ENCODE assay signal across 16 cellular contexts in the genomic region with DNA sequence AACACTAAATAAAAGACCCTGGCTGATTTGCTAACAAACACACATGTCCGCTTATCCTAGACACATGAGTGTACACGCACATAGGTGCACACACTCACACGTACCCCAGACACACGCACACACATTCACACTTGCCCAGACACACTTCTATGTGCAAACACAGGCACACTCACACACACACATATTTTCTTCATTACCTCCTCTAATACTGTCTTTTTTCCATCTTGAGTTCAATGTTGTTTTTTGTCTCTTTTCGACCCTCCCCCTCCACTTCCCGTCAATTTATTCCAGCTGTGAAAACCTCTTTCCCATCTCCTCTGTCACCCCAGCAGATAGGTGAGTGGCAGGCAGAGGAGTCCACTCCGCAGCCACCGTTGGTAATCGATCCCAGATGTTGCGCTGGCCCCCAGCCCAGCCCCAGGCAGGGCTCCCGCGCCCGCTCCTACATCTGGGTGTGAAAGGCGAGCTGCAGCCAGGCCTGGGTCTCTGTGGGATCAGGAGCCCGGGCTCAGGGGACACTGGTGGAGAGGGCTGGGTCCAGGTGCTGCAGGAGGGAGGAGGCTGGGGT. TPM values are rescaled to one million over a fixed set of nuclear protein-coding genes. Genes with fewer than 3 reads are reported as not detected.
DNase-seq lines count a peak whose midpoint lies in the region; ATAC-seq and TF ChIP-seq lines count a peak whose summit lies in the region.
"Had no signal": no experiment of that assay in that cellular context is flagged by ENCODE, and none has a peak within 500 bp of the region (broad histone marks: within the 10 kb centered on the region; RNA-seq: fewer than 3 reads in every experiment).

No MANE protein-coding gene starts in this region.

- H3K4me3 ChIP-seq in Caco-2 (ENCODE audit: low read depth, low read length) (no peak overlapping the region), KMS-11 (IDR thresholded peaks at IDR 0.05; ENCODE audit: insufficient read depth, low read depth, low read length) (no peak overlapping the region), neuronal stem cell (ENCODE audit: low read length in 2 of 2) (no peak overlapping the region)
- H3K4me3 ChIP-seq: esophagus squamous epithelium, psoas muscle had no signal

- H3K9me3 ChIP-seq in Caco-2 (no peaks in the 10 kb centered on the region), neuronal stem cell (replicated peaks in 1 of 2; ENCODE audit: control insufficient read depth in 2 of 2, insufficient read depth in 1 of 2, low read depth in 1 of 2, low read length in 2 of 2) (no peaks in the 10 kb centered on the region)
- H3K9me3 ChIP-seq: esophagus squamous epithelium, psoas muscle had no signal

- no peak overlapping the region for H4K91ac ChIP-seq in neuronal stem cell (ENCODE audit: low read depth, low read length, poor library complexity)

- peak overlapping the region; percentile 88 for H2BK15ac ChIP-seq in neuronal stem cell (ENCODE audit: low read length)

- H4K20me1 ChIP-seq in KMS-11 (ENCODE audit: insufficient read depth): no peaks in the 10 kb centered on the region

- no peak overlapping the region for H2BK5ac ChIP-seq in neuronal stem cell (ENCODE audit: low read length)

- POLR2A ChIA-PET in Caco-2 (lab: Charles Lee): no interaction called here

- H3K9me3 Mint-ChIP-seq in Caco-2 (ENCODE audit: unreplicated experiment): no peaks in the 10 kb centered on the region
- H3K9me3 Mint-ChIP-seq: activated naive CD4-positive, alpha-beta T cell treated with anti-CD3 and anti-CD28 coated beads, Interleukin-2, amount 50 U/mL, for 24 hours; CD8-positive, alpha-beta T cell; stimulated activated naive CD8-positive, alpha-beta T cell treated with anti-CD3 and anti-CD28 coated beads, Interleukin-15, Interleukin-2, amounts not matched to agents 100 ng/mL and 50 ng/mL, for 24 hours had no signal

- no peak overlapping the region; the same call in 1 of the 2 replicates for H3K9ac ChIP-seq in KMS-11
- no peak overlapping the region for H3K9ac ChIP-seq in neuronal stem cell (ENCODE audit: low read depth, low read length, poor library complexity)

- peak overlapping the region; percentile 81 for H3K18ac ChIP-seq in neuronal stem cell (ENCODE audit: low read length)

- H3K27ac ChIP-seq in KMS-11: no peak overlapping the region
- no peak overlapping the region for H3K27ac ChIP-seq in neuronal stem cell (replicated peaks; ENCODE audit: low read length)
- H3K27ac ChIP-seq: esophagus squamous epithelium, psoas muscle had no signal

- H2AFZ ChIP-seq in KMS-11 (ENCODE audit: low read depth): no peak overlapping the region
- peak overlapping the region; percentile 76 for H2AFZ ChIP-seq in neuronal stem cell (ENCODE audit: low read length)

- no peaks in the 10 kb centered on the region for H3K79me2 ChIP-seq in KMS-11 (ENCODE audit: insufficient read depth, low read depth)

- H3K27me3 Mint-ChIP-seq in Caco-2 (ENCODE audit: insufficient read depth, unreplicated experiment): no peaks in the 10 kb centered on the region
- H3K27me3 Mint-ChIP-seq: activated naive CD4-positive, alpha-beta T cell treated with anti-CD3 and anti-CD28 coated beads, Interleukin-2, amount 50 U/mL, for 24 hours had no signal

- peak overlapping the region; percentile 11 for H3K27ac Mint-ChIP-seq in Caco-2 (ENCODE audit: unreplicated experiment)
- H3K27ac Mint-ChIP-seq: activated naive CD4-positive, alpha-beta T cell treated with anti-CD3 and anti-CD28 coated beads, Interleukin-2, amount 50 U/mL, for 24 hours; CD8-positive, alpha-beta T cell; stimulated activated naive CD8-positive, alpha-beta T cell treated with anti-CD3 and anti-CD28 coated beads, Interleukin-15, Interleukin-2, amounts not matched to agents 100 ng/mL and 50 ng/mL, for 24 hours had no signal

- no peak for ATAC-seq in HG02610 (IDR thresholded peaks at IDR 0.05; ENCODE audit: unreplicated experiment)
- no peak for ATAC-seq in GM21723 (IDR thresholded peaks at IDR 0.05; ENCODE audit: unreplicated experiment)
- ATAC-seq: CD8-positive, alpha-beta T cell had no signal

- H2BK12ac ChIP-seq in neuronal stem cell (ENCODE audit: low read length): no peak overlapping the region

- H3K79me1 ChIP-seq in neuronal stem cell (ENCODE audit: low read depth, low read length): no peaks in the 10 kb centered on the region

- WGBS in neuronal stem cell (ENCODE audit: extremely low coverage in 2 of 2, insufficient read length in 2 of 2, insufficient replicate concordance in 1 of 2), 2 donors: no CpG with 5 or more reads among the region's 15 CpGs

- DNase-seq in Caco-2 (no peak), ecto neural progenitor cell (ENCODE audit: low spot score) (peak; percentile 66), neuronal stem cell (ENCODE audit: low spot score) (no peak), C1 segment of cervical spinal cord (lab: John Stamatoyannopoulos, UW) (no peak)
- no peak for DNase-seq in stimulated activated CD4-positive, alpha-beta T cell treated with anti-CD3 and anti-CD28 coated beads, Interleukin-4, amount 100 ng/mL, for 24 hours
- DNase-seq: CD8-positive, alpha-beta T cell; cerebellar nuclear complex; esophagus squamous epithelium; midbrain; NCI-H510A treated with DMSO at 0.1 percent for 48 hours had no signal

- no TSS peak for BruUV-seq in Caco-2 (replicated peaks; lab: Mats Ljungman, UMichigan)

- H3K4ac ChIP-seq in neuronal stem cell (ENCODE audit: low read length): no peak overlapping the region

- peaks cover 33% of the 10 kb centered on the region for H3K4me1 Mint-ChIP-seq in Caco-2 (ENCODE audit: low read depth, unreplicated experiment)
- H3K4me1 Mint-ChIP-seq: activated naive CD4-positive, alpha-beta T cell treated with anti-CD3 and anti-CD28 coated beads, Interleukin-2, amount 50 U/mL, for 24 hours had no signal

- H3K23ac ChIP-seq in neuronal stem cell (ENCODE audit: low read depth, low read length, poor library complexity): no peak overlapping the region

- intact Hi-C loops in Caco-2 (cut with micrococcal nuclease; ENCODE audit: unreplicated experiment): no loop called here

- peaks cover 25% of the 10 kb centered on the region for H3K4me1 ChIP-seq in Caco-2
- H3K4me1 ChIP-seq in KMS-11 (ENCODE audit: low read depth, poor library complexity, severe bottlenecking): peaks cover 22% of the 10 kb centered on the region
- H3K4me1 ChIP-seq in neuronal stem cell (ENCODE audit: control insufficient read depth in 2 of 2, insufficient read depth in 1 of 2, low read depth in 1 of 2, low read length in 2 of 2): peaks cover 41 to 46% of the 10 kb centered on the region in 2 donors
- H3K4me1 ChIP-seq: esophagus squamous epithelium, psoas muscle had no signal

- no peak overlapping the region for H2BK120ac ChIP-seq in neuronal stem cell (ENCODE audit: low read depth, low read length)

- no peak overlapping the region for H3K14ac ChIP-seq in neuronal stem cell (ENCODE audit: low read length)

- H3K4me2 ChIP-seq in KMS-11: 0 out of 2 replicates have a peak overlapping the region, but pooled peaks have one; percentile 43
- no peak overlapping the region for H3K4me2 ChIP-seq in neuronal stem cell (ENCODE audit: insufficient read depth, low read length, poor library complexity, severe bottlenecking)

- TF ChIP-seq CTCF in Caco-2 (IDR thresholded peaks at IDR 0.05; ENCODE audit: insufficient read depth in 1 of 2, low read depth in 1 of 2, low read length in 1 of 2, severe bottlenecking in 1 of 2, unreplicated experiment in 1 of 2): no peak
- no peak for TF ChIP-seq CTCF in KMS-11 (conservative IDR thresholded peaks at IDR 0.05; ENCODE audit: low read depth, low read length)

- H3K4me3 Mint-ChIP-seq in Caco-2 (ENCODE audit: unreplicated experiment): no peak overlapping the region
- H3K4me3 Mint-ChIP-seq: activated naive CD4-positive, alpha-beta T cell treated with anti-CD3 and anti-CD28 coated beads, Interleukin-2, amount 50 U/mL, for 24 hours; CD8-positive, alpha-beta T cell; stimulated activated naive CD8-positive, alpha-beta T cell treated with anti-CD3 and anti-CD28 coated beads, Interleukin-15, Interleukin-2, amounts not matched to agents 100 ng/mL and 50 ng/mL, for 24 hours had no signal

- H3K36me3 Mint-ChIP-seq in Caco-2 (ENCODE audit: insufficient read depth, unreplicated experiment): peaks cover 5% of the 10 kb centered on the region
- H3K36me3 Mint-ChIP-seq: activated naive CD4-positive, alpha-beta T cell treated with anti-CD3 and anti-CD28 coated beads, Interleukin-2, amount 50 U/mL, for 24 hours; CD8-positive, alpha-beta T cell had no signal

- CTCF ChIA-PET in Caco-2 (lab: Charles Lee): no interaction called here

- H3K36me3 ChIP-seq in Caco-2 (ENCODE audit: control insufficient read depth, insufficient read depth, low read length): no peaks in the 10 kb centered on the region
- no peaks in the 10 kb centered on the region for H3K36me3 ChIP-seq in KMS-11 (ENCODE audit: insufficient read depth)
- no peaks in the 10 kb centered on the region for H3K36me3 ChIP-seq in neuronal stem cell (replicated peaks in 1 of 2; ENCODE audit: control insufficient read depth in 2 of 2, insufficient read depth in 2 of 2, low read length in 2 of 2)
- H3K36me3 ChIP-seq: esophagus squamous epithelium had no signal

- H3K27me3 ChIP-seq in Caco-2 (replicated peaks; ENCODE audit: control insufficient read depth, insufficient read depth, low read length) (no peaks in the 10 kb centered on the region), KMS-11 (ENCODE audit: insufficient read depth, low read depth) (no peaks in the 10 kb centered on the region), neuronal stem cell (ENCODE audit: control insufficient read depth in 3 of 3, insufficient read depth in 3 of 3, low read depth in 1 of 3, low read length in 3 of 3) (peaks cover 0 to 76% (median 16%) of the 10 kb centered on the region in 3 experiments)

- no peak overlapping the region for H4K8ac ChIP-seq in neuronal stem cell (ENCODE audit: low read depth, low read length)

- H2AK5ac ChIP-seq in neuronal stem cell (ENCODE audit: low read depth, low read length): peak overlapping the region; percentile 86

RNA-seq across cellular contexts. Expression of gene FOXP4, which starts 56.8 kb away (rescaled TPM):
- total RNA-seq in Caco-2 (2022): 108 and 117 TPM in 2 replicates
- 43.1 TPM for polyA plus RNA-seq in neuronal stem cell (2013, experiment 1 of 2)
- 44.6 TPM for polyA plus RNA-seq in neuronal stem cell (2013, experiment 2 of 2)
